32 cellular contexts compared by ENCODE assay signal in the genomic region with DNA sequence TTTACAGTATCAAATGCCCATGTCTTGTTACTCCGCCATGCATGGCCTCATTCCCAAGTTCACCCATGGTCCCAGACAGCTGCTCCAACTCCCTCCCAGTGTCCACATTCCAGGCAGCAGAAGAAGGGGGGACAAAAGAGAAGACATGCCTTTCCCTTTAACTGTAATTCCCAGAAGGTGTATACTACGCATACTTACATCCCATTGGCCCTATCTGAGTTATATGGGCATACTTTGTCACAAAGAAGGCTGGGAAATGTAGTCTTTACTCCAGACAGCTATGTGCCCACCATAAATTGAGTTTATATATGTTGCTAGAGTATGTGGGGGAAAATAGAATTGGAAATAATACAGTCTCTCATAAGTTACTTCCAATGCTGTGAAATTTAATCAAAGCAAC.
"Had no signal": no experiment of that assay in that cellular context is flagged by ENCODE, and none has a peak within 500 bp of the region (broad histone marks: within the 10 kb centered on the region; RNA-seq: fewer than 3 reads in every experiment).

No MANE protein-coding gene starts in this region.

- ATAC-seq: naive thymus-derived CD8-positive, alpha-beta T cell; natural killer cell treated with Interleukin-12 subunit alpha and Interleukin-12 subunit beta and Interleukin-15 and Interleukin-18, amount 100 ng/mL, for 72 hours; pancreas; psoas muscle; right cardiac atrium; right lobe of liver; stimulated activated memory B cell treated with anti-CD40 and anti-IgM and Interleukin-4, amounts not matched to agents 10 μg/mL and 1 μg/mL and 100 μg/mL, for 72 hours; stimulated activated naive CD8-positive, alpha-beta T cell treated with anti-CD3 and anti-CD28 coated beads, Interleukin-15, amount 100 ng/mL, for 72 hours; stimulated activated naive CD8-positive, alpha-beta T cell treated with anti-CD3 and anti-CD28 coated beads, Interleukin-15, Interleukin-2, amounts not matched to agents 100 U/mL and 50 U/mL, for 24 hours; upper lobe of right lung had no signal

- DNase-seq: naive thymus-derived CD8-positive, alpha-beta T cell; nephron progenitor cell; nucleus accumbens; pancreas; psoas muscle; right cardiac atrium; right lobe of liver; sigmoid colon; spleen; stimulated activated CD4-positive, alpha-beta T cell treated with anti-CD3 and anti-CD28 coated beads, Interleukin-12 subunit alpha, Interleukin-12 subunit beta, amount 100 ng/mL, for 4 hours; stimulated activated CD4-positive, alpha-beta T cell treated with anti-CD3 and anti-CD28 coated beads, Interleukin-1b, Interleukin-23, amount 100 ng/mL, for 48 hours; stimulated activated CD4-positive, alpha-beta T cell treated with anti-CD3 and anti-CD28 coated beads, Interleukin-4, amount 100 ng/mL, for 1 hour; stimulated activated CD4-positive, alpha-beta T cell treated with anti-CD3 and anti-CD28 coated beads, Interleukin-4, amount 100 ng/mL, for 4 hours; stimulated activated CD8-positive, alpha-beta memory T cell treated with anti-CD3 and anti-CD28 coated beads, Interleukin-4, amount 100 ng/mL, for 48 hours; stimulated activated naive CD4-positive, alpha-beta T cell; stimulated activated naive CD8-positive, alpha-beta T cell treated with anti-CD3 and anti-CD28 coated beads, Interleukin-15, amount 100 ng/mL, for 72 hours; stimulated activated naive CD8-positive, alpha-beta T cell treated with anti-CD3 and anti-CD28 coated beads, Interleukin-15, Interleukin-2, amounts not matched to agents 100 U/mL and 50 U/mL, for 24 hours; substantia nigra; testis; tibial artery; transverse colon; upper lobe of right lung; uterus had no signal

- H3K9me3 ChIP-seq: neutrophil, pancreas, psoas muscle, right lobe of liver, sigmoid colon, suprapubic skin, testis, tibial artery, transverse colon, upper lobe of right lung, uterus had no signal

- H3K27ac ChIP-seq: neutrophil, pancreas, psoas muscle, right lobe of liver, sigmoid colon, skin epidermis, spleen, suprapubic skin, testis, tibial artery, transverse colon, upper lobe of right lung, uterus had no signal

- H3K27ac Mint-ChIP-seq: naive thymus-derived CD8-positive, alpha-beta T cell; natural killer cell treated with Interleukin-12 subunit alpha and Interleukin-12 subunit beta and Interleukin-15 and Interleukin-18, amount 100 ng/mL, for 72 hours; nephron progenitor cell; progenitor cell of endocrine pancreas; stimulated activated memory B cell treated with anti-CD40 and anti-IgM and Interleukin-4, amounts not matched to agents 10 μg/mL and 1 μg/mL and 100 μg/mL, for 72 hours; stimulated activated naive CD8-positive, alpha-beta T cell treated with anti-CD3 and anti-CD28 coated beads, Interleukin-15, amount 100 ng/mL, for 72 hours; type B pancreatic cell had no signal

- H3K36me3 ChIP-seq: neutrophil, pancreas, right lobe of liver, sigmoid colon, spleen, suprapubic skin, tibial artery, transverse colon, upper lobe of right lung, uterus had no signal

- H3K9me3 Mint-ChIP-seq: natural killer cell treated with Interleukin-12 subunit alpha and Interleukin-12 subunit beta and Interleukin-15 and Interleukin-18, amount 100 ng/mL, for 72 hours; type B pancreatic cell had no signal

- H3K27me3 ChIP-seq: pancreas, right lobe of liver, sigmoid colon, testis, upper lobe of right lung, uterus had no signal

- H3K4me1 Mint-ChIP-seq: naive thymus-derived CD8-positive, alpha-beta T cell; nephron progenitor cell; stimulated activated memory B cell treated with anti-CD40 and anti-IgM and Interleukin-4, amounts not matched to agents 10 μg/mL and 1 μg/mL and 100 μg/mL, for 72 hours; stimulated activated naive CD8-positive, alpha-beta T cell treated with anti-CD3 and anti-CD28 coated beads, Interleukin-15, amount 100 ng/mL, for 72 hours had no signal

- H3K4me3 Mint-ChIP-seq: naive thymus-derived CD8-positive, alpha-beta T cell; natural killer cell treated with Interleukin-12 subunit alpha and Interleukin-12 subunit beta and Interleukin-15 and Interleukin-18, amount 100 ng/mL, for 72 hours; nephron progenitor cell; neural crest cell; stimulated activated memory B cell treated with anti-CD40 and anti-IgM and Interleukin-4, amounts not matched to agents 10 μg/mL and 1 μg/mL and 100 μg/mL, for 72 hours; stimulated activated naive CD8-positive, alpha-beta T cell treated with anti-CD3 and anti-CD28 coated beads, Interleukin-15, amount 100 ng/mL, for 72 hours; type B pancreatic cell had no signal

- H3K36me3 Mint-ChIP-seq: naive thymus-derived CD8-positive, alpha-beta T cell; natural killer cell treated with Interleukin-12 subunit alpha and Interleukin-12 subunit beta and Interleukin-15 and Interleukin-18, amount 100 ng/mL, for 72 hours; stimulated activated memory B cell treated with anti-CD40 and anti-IgM and Interleukin-4, amounts not matched to agents 10 μg/mL and 1 μg/mL and 100 μg/mL, for 72 hours; type B pancreatic cell had no signal

- H3K4me3 ChIP-seq: pancreas, psoas muscle, right lobe of liver, sigmoid colon, skin epidermis, smooth muscle cell, spleen, suprapubic skin, testis, tibial artery, transverse colon, upper lobe of right lung, uterus had no signal

- H3K4me1 ChIP-seq: pancreas, psoas muscle, right lobe of liver, sigmoid colon, spleen, suprapubic skin, testis, tibial artery, transverse colon, upper lobe of right lung, uterus had no signal

- H3K27me3 Mint-ChIP-seq: progenitor cell of endocrine pancreas; stimulated activated memory B cell treated with anti-CD40 and anti-IgM and Interleukin-4, amounts not matched to agents 10 μg/mL and 1 μg/mL and 100 μg/mL, for 72 hours had no signal
